ENCODE assay signal across 1 cellular context in genomic region chr12:20384841-20385240, GRCh38. TPM values are rescaled to one million over a fixed set of nuclear protein-coding genes. Genes with fewer than 3 reads are reported as not detected.
"Had no signal": no experiment of that assay in that cellular context is flagged by ENCODE, and none has a peak within 500 bp of the region (broad histone marks: within the 10 kb centered on the region; RNA-seq: fewer than 3 reads in every experiment).

No MANE protein-coding gene starts in this region.

RNA-seq across cellular contexts. Expression of gene PDE3A, which starts 16.5 kb away (rescaled TPM):
- total RNA-seq: MCF 10A had no signal
